9 cellular contexts compared by ENCODE assay signal in genomic region chr11:75214843-75215242, GRCh38. TPM values are rescaled to one million over a fixed set of nuclear protein-coding genes. Genes with fewer than 3 reads are reported as not detected.
"Had no signal": no experiment of that assay in that cellular context is flagged by ENCODE, and none has a peak within 500 bp of the region (broad histone marks: within the 10 kb centered on the region; RNA-seq: fewer than 3 reads in every experiment).

No MANE protein-coding gene starts in this region.

- H3K27ac ChIP-seq: GM23248, HL-60 had no signal

- H3K36me3 ChIP-seq: HAP-1 had no signal

- H3K9ac ChIP-seq: GM23248 had no signal

- DNase-seq: GOT3 had no signal

- H3K4me3 ChIP-seq: GM23248, HAP-1 had no signal

- H2AFZ ChIP-seq: GM23248 had no signal

- H3K4me1 ChIP-seq: HAP-1 had no signal

- H3K9me3 ChIP-seq: HAP-1 had no signal

RNA-seq across cellular contexts. Expression of gene TPBGL, which starts 25.7 kb away (rescaled TPM):
- total RNA-seq: GM23248, H4, H7, HepG2, HFFc6 had no signal
- polyA plus RNA-seq: GM23248, HepG2, IgD-negative memory B cell had no signal
